1 cellular context compared by ENCODE assay signal in genomic region chr9:113906411-113907110, GRCh38.
TF ChIP-seq lines count a peak whose summit lies in the region.

No MANE protein-coding gene starts in this region.

TF ChIP-seq in IMR-90, 13 proteins besides CTCF, POLR2A, EP300 and RAD21:
- TF ChIP-seq MAZ (IDR thresholded peaks at IDR 0.05; ENCODE audit: borderline replicate concordance, low read depth, low read length) (no peak), FOS (IDR thresholded peaks at IDR 0.05; ENCODE audit: low read depth, low read length) (no peak), RFX5 (IDR thresholded peaks at IDR 0.05; ENCODE audit: low read depth, low read length) (no peak), CEBPB (IDR thresholded peaks at IDR 0.05; ENCODE audit: low read depth, low read length) (no peak), RCOR1 (IDR thresholded peaks at IDR 0.05; ENCODE audit: insufficient replicate concordance, low read length) (no peak), ELK1 (IDR thresholded peaks at IDR 0.05; ENCODE audit: borderline replicate concordance, low read depth, low read length) (no peak), MAFK (IDR thresholded peaks at IDR 0.05; ENCODE audit: low read depth, low read length) (no peak), CHD1 (IDR thresholded peaks at IDR 0.05; ENCODE audit: low read depth, low read length) (no peak), NFE2L2 (IDR thresholded peaks at IDR 0.05; ENCODE audit: low read depth, low read length) (no peak), USF2 (IDR thresholded peaks at IDR 0.05; ENCODE audit: low read depth, low read length) (no peak), SMC3 (IDR thresholded peaks at IDR 0.05; ENCODE audit: low read depth, low read length) (no peak), MXI1 (IDR thresholded peaks at IDR 0.05; ENCODE audit: borderline replicate concordance, low read depth, low read length) (no peak), BHLHE40 (IDR thresholded peaks at IDR 0.05; ENCODE audit: low read depth, low read length) (no peak)
